In genomic region chr6:18656506-18656905, GRCh38 we compare ENCODE assay signal across 28 cellular contexts.
"Had no signal": no experiment of that assay in that cellular context is flagged by ENCODE, and none has a peak within 500 bp of the region (broad histone marks: within the 10 kb centered on the region; RNA-seq: fewer than 3 reads in every experiment).

No MANE protein-coding gene starts in this region.

- H3K36me3 ChIP-seq: ascending aorta, cardiac muscle cell, gastrocnemius medialis, right atrium auricular region, suprapubic skin, tibial nerve had no signal

- H3K9me3 ChIP-seq: ascending aorta, gastrocnemius medialis had no signal

- ATAC-seq: activated CD4-positive, CD25-positive, alpha-beta regulatory T cell treated with anti-CD3 and anti-CD28 coated beads, Interleukin-2, amount 50 U/mL, for 24 hours; gastrocnemius medialis; left cardiac atrium; naive thymus-derived CD4-positive, alpha-beta T cell; stimulated activated naive B cell treated with anti-CD40 and anti-IgM and Interleukin-4, amounts not matched to agents 10 μg/mL and 1 μg/mL and 100 μg/mL, for 72 hours had no signal

- H3K79me2 ChIP-seq: parathyroid adenoma had no signal

- H2AFZ ChIP-seq: parathyroid adenoma had no signal

- H3K9ac ChIP-seq: parathyroid adenoma had no signal

- H3K27ac ChIP-seq: ascending aorta, cardiac muscle cell, coronary artery, dorsolateral prefrontal cortex, gastrocnemius medialis, parathyroid adenoma, right atrium auricular region, suprapubic skin, tibial nerve had no signal

- H3K27me3 ChIP-seq: ascending aorta, cardiac muscle cell, gastrocnemius medialis, right atrium auricular region, suprapubic skin, tibial nerve had no signal

- DNase-seq: activated CD4-positive, alpha-beta T cell treated with anti-CD3 and anti-CD28 coated beads for 48 hours; activated CD4-positive, alpha-beta T cell treated with anti-CD3 and anti-CD28 coated beads, Interleukin-2, amount 50 U/mL, for 48 hours; activated CD8-positive, alpha-beta memory T cell treated with anti-CD3 and anti-CD28 coated beads for 24 hours; activated effector memory CD4-positive, alpha-beta T cell treated with anti-CD3 and anti-CD28 coated beads, Interleukin-2, amount 50 U/mL, for 16 hours; activated naive CD4-positive, alpha-beta T cell treated with anti-CD3 and anti-CD28 coated beads, Interleukin-2, amount 10 ng/mL, durations not matched to agents 7 days and 5 days; activated naive CD8-positive, alpha-beta T cell treated with anti-CD3 and anti-CD28 coated beads, Interleukin-2, amount 10 ng/mL, durations not matched to agents 7 days and 5 days; cerebellar nuclear complex; dorsolateral prefrontal cortex; effector memory CD4-positive, alpha-beta T cell; erythroblast; gastrocnemius medialis; glutamatergic neuron; islet precursor cell; left cardiac atrium; midbrain; naive thymus-derived CD4-positive, alpha-beta T cell; nucleus accumbens; stimulated activated CD4-positive, alpha-beta T cell treated with anti-CD3 and anti-CD28 coated beads, Interleukin-15, amount 100 ng/mL, for 24 hours; stimulated activated CD4-positive, alpha-beta T cell treated with anti-CD3 and anti-CD28 coated beads, Interleukin-2, amount 100 ng/mL, for 24 hours; stimulated activated naive B cell treated with anti-CD40 and anti-IgM and Interleukin-4, amounts not matched to agents 10 μg/mL and 1 μg/mL and 100 μg/mL, for 72 hours had no signal

- H3K4me1 ChIP-seq: ascending aorta, gastrocnemius medialis, parathyroid adenoma, right atrium auricular region, suprapubic skin, tibial nerve had no signal

- H3K4me3 ChIP-seq: ascending aorta, cardiac muscle cell, coronary artery, dorsolateral prefrontal cortex, gastrocnemius medialis, right atrium auricular region, suprapubic skin, tibial nerve had no signal
